In the genomic region with DNA sequence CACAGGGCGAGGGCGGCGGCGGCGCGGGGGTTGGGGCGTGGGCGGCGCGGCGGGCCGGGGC, we compare ENCODE assay signal across 1 cellular context.
TF ChIP-seq lines count a peak whose summit lies in the region.

Gene RTN4R, minus strand, starts transcription at position 30 of the 61 bp plus-strand sequence. CDS start 226 bp downstream, outside the sequence.

TF ChIP-seq in H1, 55 proteins besides CTCF, POLR2A, EP300 and RAD21 (continued from another document):
- TF ChIP-seq CEBPB (IDR thresholded peaks at IDR 0.05; ENCODE audit: low read depth, low read length) = no peak
- no peak for TF ChIP-seq CHD7 (IDR thresholded peaks at IDR 0.05; ENCODE audit: insufficient replicate concordance, low read length)
- no peak for TF ChIP-seq CHD2 (IDR thresholded peaks at IDR 0.05; ENCODE audit: low read length)
